10 cellular contexts compared by ENCODE assay signal in genomic region chr7:111528331-111528730, GRCh38. TPM values are rescaled to one million over a fixed set of nuclear protein-coding genes. Genes with fewer than 3 reads are reported as not detected.
DNase-seq lines count a peak whose midpoint lies in the region; ATAC-seq and TF ChIP-seq lines count a peak whose summit lies in the region.
"Had no signal": no experiment of that assay in that cellular context is flagged by ENCODE, and none has a peak within 500 bp of the region (broad histone marks: within the 10 kb centered on the region; RNA-seq: fewer than 3 reads in every experiment).

No MANE protein-coding gene starts in this region.

- no peaks in the 10 kb centered on the region for H3K36me3 Mint-ChIP-seq in stimulated activated effector memory CD8-positive, alpha-beta T cell treated with anti-CD3 and anti-CD28 coated beads, Interleukin-12 subunit alpha, Interleukin-12 subunit beta, amount 100 ng/mL, for 72 hours

- H3K27ac Mint-ChIP-seq in stimulated activated effector memory CD8-positive, alpha-beta T cell treated with anti-CD3 and anti-CD28 coated beads, Interleukin-12 subunit alpha, Interleukin-12 subunit beta, amount 100 ng/mL, for 72 hours: no peak overlapping the region

- no peak overlapping the region for H3K4me3 Mint-ChIP-seq in stimulated activated effector memory CD8-positive, alpha-beta T cell treated with anti-CD3 and anti-CD28 coated beads, Interleukin-12 subunit alpha, Interleukin-12 subunit beta, amount 100 ng/mL, for 72 hours

- no peaks in the 10 kb centered on the region for H3K9me3 ChIP-seq in prostate gland

- no peaks in the 10 kb centered on the region for H3K27me3 ChIP-seq in prostate gland (replicated peaks; ENCODE audit: insufficient read depth)

- peaks cover 9% of the 10 kb centered on the region for H3K4me1 Mint-ChIP-seq in stimulated activated effector memory CD8-positive, alpha-beta T cell treated with anti-CD3 and anti-CD28 coated beads, Interleukin-12 subunit alpha, Interleukin-12 subunit beta, amount 100 ng/mL, for 72 hours

- WGBS in prostate gland: 82% methylated on average over 1 of the region's 1 CpG

- H3K36me3 ChIP-seq in prostate gland: no peaks in the 10 kb centered on the region

- no peak overlapping the region for H3K27ac ChIP-seq in prostate gland

- TF ChIP-seq POLR2A in prostate gland (IDR thresholded peaks at IDR 0.05): no peak

- DNase-seq in stimulated activated effector memory CD8-positive, alpha-beta T cell treated with anti-CD3 and anti-CD28 coated beads, Interleukin-12 subunit alpha, Interleukin-12 subunit beta, amount 100 ng/mL, for 72 hours (ENCODE audit: low spot score in 2 of 2): no peak
- DNase-seq in T-helper 1 cell (no peak), GM03348 (ENCODE audit: low spot score) (no peak), prostate gland (ENCODE audit: low spot score) (no peak)
- DNase-seq: activated CD4-positive, CD25-positive, alpha-beta regulatory T cell; NCI-H82; occipital lobe had no signal

- TF ChIP-seq CTCF in prostate gland (IDR thresholded peaks at IDR 0.05): no peak

- H3K4me3 ChIP-seq in prostate gland: no peak overlapping the region

- no peaks in the 10 kb centered on the region for H3K9me3 Mint-ChIP-seq in stimulated activated effector memory CD8-positive, alpha-beta T cell treated with anti-CD3 and anti-CD28 coated beads, Interleukin-12 subunit alpha, Interleukin-12 subunit beta, amount 100 ng/mL, for 72 hours

- peak; percentile 51 for ATAC-seq in GM19023 (IDR thresholded peaks at IDR 0.05; ENCODE audit: unreplicated experiment)
- peak; percentile 66 for ATAC-seq in HG02610 (IDR thresholded peaks at IDR 0.05; ENCODE audit: unreplicated experiment)
- ATAC-seq in HG03460 (IDR thresholded peaks at IDR 0.05; ENCODE audit: unreplicated experiment): peak; percentile 74
- ATAC-seq in stimulated activated effector memory CD8-positive, alpha-beta T cell treated with anti-CD3 and anti-CD28 coated beads, Interleukin-12 subunit alpha, Interleukin-12 subunit beta, amount 100 ng/mL, for 72 hours: peak; percentile 65

- H3K4me1 ChIP-seq in prostate gland (replicated peaks): peaks cover 13% of the 10 kb centered on the region

- intact Hi-C loops in prostate gland (cut with DNase I): no loop called here

RNA-seq across cellular contexts. Expression of gene IMMP2L, which starts 34.0 kb away (rescaled TPM):
- 10 to 100 TPM; 16.9 to 20.4 TPM for total RNA-seq in prostate gland
